30 cellular contexts compared by ENCODE assay signal in genomic region chr2:212295571-212295970, GRCh38.
"Had no signal": no experiment of that assay in that cellular context is flagged by ENCODE, and none has a peak within 500 bp of the region (broad histone marks: within the 10 kb centered on the region; RNA-seq: fewer than 3 reads in every experiment).

No MANE protein-coding gene starts in this region.

- H3K9ac ChIP-seq: neural progenitor cell, parathyroid adenoma had no signal

- H3K9me3 Mint-ChIP-seq: natural killer cell; nephron; neural progenitor cell; stimulated activated naive CD8-positive, alpha-beta T cell treated with anti-CD3 and anti-CD28 coated beads, Interleukin-15, amount 100 ng/mL, for 72 hours; type B pancreatic cell had no signal

- H3K27me3 ChIP-seq: neural progenitor cell, ovary, spleen, suprapubic skin, testis, tibial artery, transverse colon, upper lobe of right lung, uterus had no signal

- H3K27ac Mint-ChIP-seq: natural killer cell; nephron; neural progenitor cell; progenitor cell of endocrine pancreas; stimulated activated memory B cell treated with anti-CD40 and anti-IgM and Interleukin-4, amounts not matched to agents 10 μg/mL and 1 μg/mL and 100 μg/mL, for 72 hours; stimulated activated naive CD8-positive, alpha-beta T cell treated with anti-CD3 and anti-CD28 coated beads, Interleukin-15, amount 100 ng/mL, for 72 hours; type B pancreatic cell had no signal

- DNase-seq: natural killer cell; occipital lobe; ovary; posterior cingulate gyrus; psoas muscle; right cardiac atrium; spleen; stimulated activated CD4-positive, alpha-beta T cell treated with anti-CD3 and anti-CD28 coated beads, Interleukin-12 subunit alpha, Interleukin-12 subunit beta, amount 100 ng/mL, for 4 hours; stimulated activated CD4-positive, alpha-beta T cell treated with anti-CD3 and anti-CD28 coated beads, Interleukin-1b, Interleukin-23, amount 100 ng/mL, for 48 hours; stimulated activated CD4-positive, alpha-beta T cell treated with anti-CD3 and anti-CD28 coated beads, Interleukin-4, amount 100 ng/mL, for 1 hour; stimulated activated CD4-positive, alpha-beta T cell treated with anti-CD3 and anti-CD28 coated beads, Interleukin-4, amount 100 ng/mL, for 4 hours; stimulated activated CD8-positive, alpha-beta memory T cell treated with anti-CD3 and anti-CD28 coated beads, Interleukin-4, amount 100 ng/mL, for 48 hours; stimulated activated naive CD4-positive, alpha-beta T cell; stimulated activated naive CD8-positive, alpha-beta T cell treated with anti-CD3 and anti-CD28 coated beads, Interleukin-15, amount 100 ng/mL, for 72 hours; stimulated activated naive CD8-positive, alpha-beta T cell treated with anti-CD3 and anti-CD28 coated beads, Interleukin-15, Interleukin-2, amounts not matched to agents 100 U/mL and 50 U/mL, for 24 hours; testis; tibial artery; transverse colon; upper lobe of right lung; uterus had no signal

- H3K36me3 ChIP-seq: neural progenitor cell, ovary, spleen, suprapubic skin, tibial artery, transverse colon, upper lobe of right lung, uterus had no signal

- H3K4me3 ChIP-seq: neural progenitor cell, ovary, psoas muscle, skin epidermis, smooth muscle cell, spleen, suprapubic skin, testis, tibial artery, transverse colon, upper lobe of right lung, uterus had no signal

- H3K79me2 ChIP-seq: parathyroid adenoma had no signal

- ATAC-seq: natural killer cell; psoas muscle; right cardiac atrium; sciatic nerve; stimulated activated memory B cell treated with anti-CD40 and anti-IgM and Interleukin-4, amounts not matched to agents 10 μg/mL and 1 μg/mL and 100 μg/mL, for 72 hours; stimulated activated naive CD8-positive, alpha-beta T cell treated with anti-CD3 and anti-CD28 coated beads, Interleukin-15, amount 100 ng/mL, for 72 hours; stimulated activated naive CD8-positive, alpha-beta T cell treated with anti-CD3 and anti-CD28 coated beads, Interleukin-15, Interleukin-2, amounts not matched to agents 100 U/mL and 50 U/mL, for 24 hours; upper lobe of right lung had no signal

- H3K4me1 Mint-ChIP-seq: natural killer cell; nephron; stimulated activated memory B cell treated with anti-CD40 and anti-IgM and Interleukin-4, amounts not matched to agents 10 μg/mL and 1 μg/mL and 100 μg/mL, for 72 hours; stimulated activated naive CD8-positive, alpha-beta T cell treated with anti-CD3 and anti-CD28 coated beads, Interleukin-15, amount 100 ng/mL, for 72 hours had no signal

- H3K4me2 ChIP-seq: neural progenitor cell, smooth muscle cell had no signal

- H3K9me3 ChIP-seq: ovary, psoas muscle, spleen, suprapubic skin, testis, tibial artery, transverse colon, upper lobe of right lung, uterus had no signal

- H2AFZ ChIP-seq: neural progenitor cell, parathyroid adenoma had no signal

- H3K4me3 Mint-ChIP-seq: natural killer cell; nephron; neural progenitor cell; stimulated activated memory B cell treated with anti-CD40 and anti-IgM and Interleukin-4, amounts not matched to agents 10 μg/mL and 1 μg/mL and 100 μg/mL, for 72 hours; stimulated activated naive CD8-positive, alpha-beta T cell treated with anti-CD3 and anti-CD28 coated beads, Interleukin-15, amount 100 ng/mL, for 72 hours; type B pancreatic cell had no signal

- H3K36me3 Mint-ChIP-seq: natural killer cell; neural progenitor cell; stimulated activated memory B cell treated with anti-CD40 and anti-IgM and Interleukin-4, amounts not matched to agents 10 μg/mL and 1 μg/mL and 100 μg/mL, for 72 hours; type B pancreatic cell had no signal

- H3K27ac ChIP-seq: neural progenitor cell, ovary, parathyroid adenoma, psoas muscle, skin epidermis, spleen, suprapubic skin, testis, tibial artery, transverse colon, upper lobe of right lung, uterus had no signal

- H3K27me3 Mint-ChIP-seq: progenitor cell of endocrine pancreas; stimulated activated memory B cell treated with anti-CD40 and anti-IgM and Interleukin-4, amounts not matched to agents 10 μg/mL and 1 μg/mL and 100 μg/mL, for 72 hours; stimulated activated naive CD8-positive, alpha-beta T cell treated with anti-CD3 and anti-CD28 coated beads, Interleukin-15, amount 100 ng/mL, for 72 hours; type B pancreatic cell had no signal

- H3K4me1 ChIP-seq: neural progenitor cell, parathyroid adenoma, psoas muscle, spleen, suprapubic skin, testis, tibial artery, transverse colon, upper lobe of right lung, uterus had no signal
